22 cellular contexts compared by ENCODE assay signal in genomic region chr18:41756141-41756540, GRCh38.
"Had no signal": no experiment of that assay in that cellular context is flagged by ENCODE, and none has a peak within 500 bp of the region (broad histone marks: within the 10 kb centered on the region; RNA-seq: fewer than 3 reads in every experiment).

No MANE protein-coding gene starts in this region.

- H3K27me3 Mint-ChIP-seq: activated CD4-positive, alpha-beta memory T cell treated with anti-CD3 and anti-CD28 coated beads for 36 hours; activated CD4-positive, alpha-beta T cell treated with anti-CD3 and anti-CD28 coated beads, Interleukin-2, amount 10 ng/mL, durations not matched to agents 7 days and 5 days; activated naive CD4-positive, alpha-beta T cell treated with anti-CD3 and anti-CD28 coated beads, Interleukin-2, amount 10 ng/mL, durations not matched to agents 7 days and 5 days; central memory CD8-positive, alpha-beta T cell; T-cell had no signal

- H3K36me3 Mint-ChIP-seq: activated CD4-positive, alpha-beta memory T cell treated with anti-CD3 and anti-CD28 coated beads for 36 hours; activated naive CD4-positive, alpha-beta T cell treated with anti-CD3 and anti-CD28 coated beads, Interleukin-2, amount 10 ng/mL, durations not matched to agents 7 days and 5 days; T-cell had no signal

- H3K27ac Mint-ChIP-seq: activated CD4-positive, alpha-beta memory T cell treated with anti-CD3 and anti-CD28 coated beads for 36 hours; activated CD4-positive, alpha-beta T cell treated with anti-CD3 and anti-CD28 coated beads, Interleukin-2, amount 10 ng/mL, durations not matched to agents 7 days and 5 days; activated naive CD4-positive, alpha-beta T cell treated with anti-CD3 and anti-CD28 coated beads, Interleukin-2, amount 10 ng/mL, durations not matched to agents 7 days and 5 days; activated T-cell treated with anti-CD3 and anti-CD28 coated beads, Interleukin-2, amount 50 U/mL, for 72 hours; activated T-helper 2 cell treated with anti-CD3 and anti-CD28 coated beads, Interferon-gamma antibody, Interleukin-2, Interleukin-4, amounts not matched to agents 10 μg/mL and 5 μg/mL and 100 μg/mL, durations not matched to agents 14 hours and 24 hours and 36 hours; T-cell had no signal

- DNase-seq: activated CD4-positive, alpha-beta memory T cell treated with anti-CD3 and anti-CD28 coated beads for 36 hours; activated CD4-positive, alpha-beta T cell treated with anti-CD3 and anti-CD28 coated beads, Interleukin-2, amount 10 ng/mL, durations not matched to agents 7 days and 5 days; activated CD4-positive, CD25-positive, alpha-beta regulatory T cell; activated CD8-positive, alpha-beta memory T cell treated with anti-CD3 and anti-CD28 coated beads for 24 hours; activated gamma-delta T cell treated with Interleukin-2 at 50 U/mL for 16 hours; activated naive CD4-positive, alpha-beta T cell treated with anti-CD3 and anti-CD28 coated beads, Interleukin-2, amount 10 ng/mL, durations not matched to agents 7 days and 5 days; activated T-cell treated with anti-CD3 and anti-CD28 coated beads, Interleukin-2, amount 50 U/mL, for 72 hours; aorta; Kasumi-1; NCI-H1048; NCI-H146; NCI-H187 treated with DMSO at 0.1 percent for 48 hours; NCI-H2081 treated with DMSO at 0.1 percent for 48 hours; NCI-H446; NCI-H524; PC-3; SHP77 treated with DMSO at 0.1 percent for 48 hours; T-cell; T-helper 2 cell; T1000 had no signal

- H3K9me3 Mint-ChIP-seq: activated CD4-positive, alpha-beta T cell treated with anti-CD3 and anti-CD28 coated beads, Interleukin-2, amount 10 ng/mL, durations not matched to agents 7 days and 5 days; activated naive CD4-positive, alpha-beta T cell treated with anti-CD3 and anti-CD28 coated beads, Interleukin-2, amount 10 ng/mL, durations not matched to agents 7 days and 5 days; activated T-helper 2 cell treated with anti-CD3 and anti-CD28 coated beads, Interferon-gamma antibody, Interleukin-2, Interleukin-4, amounts not matched to agents 10 μg/mL and 5 μg/mL and 100 μg/mL, durations not matched to agents 14 hours and 24 hours and 36 hours; central memory CD8-positive, alpha-beta T cell had no signal

- H3K4me3 Mint-ChIP-seq: activated CD4-positive, alpha-beta memory T cell treated with anti-CD3 and anti-CD28 coated beads for 36 hours; activated CD4-positive, alpha-beta T cell treated with anti-CD3 and anti-CD28 coated beads, Interleukin-2, amount 10 ng/mL, durations not matched to agents 7 days and 5 days; activated naive CD4-positive, alpha-beta T cell treated with anti-CD3 and anti-CD28 coated beads, Interleukin-2, amount 10 ng/mL, durations not matched to agents 7 days and 5 days; activated T-cell treated with anti-CD3 and anti-CD28 coated beads, Interleukin-2, amount 50 U/mL, for 72 hours; central memory CD8-positive, alpha-beta T cell; T-cell had no signal

- ATAC-seq: activated T-cell treated with anti-CD3 and anti-CD28 coated beads, Interleukin-2, amount 50 U/mL, for 72 hours; PC-3; T-cell had no signal

- H3K4me1 Mint-ChIP-seq: activated CD4-positive, alpha-beta T cell treated with anti-CD3 and anti-CD28 coated beads, Interleukin-2, amount 10 ng/mL, durations not matched to agents 7 days and 5 days; activated naive CD4-positive, alpha-beta T cell treated with anti-CD3 and anti-CD28 coated beads, Interleukin-2, amount 10 ng/mL, durations not matched to agents 7 days and 5 days; central memory CD8-positive, alpha-beta T cell; T-cell had no signal
